8 cellular contexts compared by ENCODE assay signal in the genomic region with DNA sequence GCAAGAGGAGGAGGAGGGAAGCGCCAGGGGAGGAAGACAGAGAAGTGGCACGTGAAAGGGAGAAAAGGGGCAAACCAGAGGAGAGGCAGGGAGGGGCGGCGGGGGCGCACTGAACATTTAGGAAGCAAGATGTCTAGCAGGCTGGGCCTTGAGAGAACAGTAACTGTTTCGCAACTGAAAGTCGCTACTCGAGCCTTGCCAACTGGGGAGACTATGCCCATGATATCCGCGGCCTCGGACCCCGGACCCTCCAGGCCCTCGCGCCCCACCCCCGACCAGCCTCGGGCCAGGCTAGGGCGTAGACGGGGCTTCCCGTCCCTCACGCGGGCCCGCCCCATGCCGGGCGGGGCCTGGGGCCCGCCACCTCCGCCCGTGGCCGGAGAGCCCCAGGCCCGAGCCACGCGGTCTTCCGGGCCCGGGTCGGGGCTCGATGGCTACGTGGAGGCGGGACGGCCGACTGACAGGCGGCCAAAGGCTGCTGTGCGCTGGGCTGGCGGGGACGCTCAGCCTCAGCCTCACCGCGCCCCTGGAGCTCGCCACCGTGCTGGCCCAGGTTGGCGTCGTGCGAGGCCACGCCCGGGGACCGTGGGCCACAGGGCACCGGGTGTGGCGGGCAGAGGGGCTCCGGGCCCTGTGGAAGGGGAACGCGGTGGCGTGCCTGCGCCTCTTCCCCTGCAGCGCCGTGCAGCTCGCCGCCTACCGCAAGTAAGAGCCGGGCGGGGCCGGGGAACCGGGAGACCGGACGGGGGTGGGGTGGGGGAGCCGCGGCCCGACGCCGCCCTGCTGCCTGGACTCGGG. TPM values are rescaled to one million over a fixed set of nuclear protein-coding genes. Genes with fewer than 3 reads are reported as not detected.
A peak's percentile ranks its signal among the peaks of the same experiment; 100 is the strongest.
DNase-seq lines count a peak whose midpoint lies in the region; ATAC-seq and TF ChIP-seq lines count a peak whose summit lies in the region.

A gene (plus strand): TSS at position 363 of the 798 bp plus-strand sequence. CDS start 68 bp downstream, at position 431.

- intact Hi-C loops in lower leg skin (cut with DNase I; ENCODE audit: low total_unique reads) = no loop called here

- H3K9me3 ChIP-seq in DND-41 (ENCODE audit: insufficient read depth, low read length, severe bottlenecking) = no peaks in the 10 kb centered on the region

- TF ChIP-seq CTCF in DND-41 (IDR thresholded peaks at IDR 0.05; ENCODE audit: borderline replicate concordance, extremely low read depth, low read length, poor library complexity, severe bottlenecking) (no peak), HL-60 (IDR thresholded peaks at IDR 0.05; ENCODE audit: insufficient read depth, low read length) (no peak), lower leg skin (IDR thresholded peaks at IDR 0.05) (no peak)

- WGBS in lower leg skin, 2 donors = 0 to 35% methylated on average over 13 to 68 of the region's 77 CpGs

- DNase-seq in DND-41 (no peak), HL-60 (ENCODE audit: low read depth in 1 of 2, low spot score in 1 of 2) (peak; percentile 26 to 33), dermis blood vessel endothelial cell (peak; percentile 19), lower leg skin (ENCODE audit: low spot score in 2 of 2) (peak; percentile 15 to 88), NCI-H2171 treated with DMSO at 0.1 percent for 48 hours (lab: John Stamatoyannopoulos, UW) (no peak)
- DNase-seq in activated CD4-positive, CD25-positive, alpha-beta regulatory T cell (lab: John Stamatoyannopoulos, UW) = peak; percentile 1 to 8 (median 3)
- peak; percentile 43 for DNase-seq in stimulated activated CD8-positive, alpha-beta memory T cell treated with anti-CD3 and anti-CD28 coated beads, Interleukin-4, amount 100 ng/mL, for 48 hours

- H3K27ac ChIP-seq in DND-41 (ENCODE audit: low read length) (no peak within 1 kb of the TSS), HL-60 (replicated peaks) (peak within 1 kb of the TSS; percentile 76)

- no peaks in the 10 kb centered on the region for H3K79me2 ChIP-seq in DND-41 (ENCODE audit: insufficient read depth, low read length)

- H3K4me2 ChIP-seq in DND-41 (ENCODE audit: insufficient read depth, low read length) = no peak within 1 kb of the TSS

- no peaks in the 10 kb centered on the region for H3K36me3 ChIP-seq in DND-41 (ENCODE audit: insufficient read depth, low read length)

- H3K4me3 ChIP-seq in DND-41 (ENCODE audit: low read depth in 1 of 2, low read length in 2 of 2) = no peak within 1 kb of the TSS
- peak within 1 kb of the TSS; percentile 50 for H3K4me3 ChIP-seq in HL-60 (replicated peaks; ENCODE audit: insufficient read depth, low read length)
- H3K4me3 ChIP-seq in lower leg skin (ENCODE audit: low read depth, poor library complexity, severe bottlenecking) = peak within 1 kb of the TSS; percentile 53

- ATAC-seq in DND-41 (ENCODE audit: insufficient read depth, low read depth) (peak; percentile 53; the same call in 2 of the 3 replicates), GM21367 (IDR thresholded peaks at IDR 0.05; ENCODE audit: unreplicated experiment) (peak; percentile 85)

- H3K4me1 ChIP-seq in DND-41 (ENCODE audit: insufficient read depth, low read length) = no peaks in the 10 kb centered on the region

- peaks cover 10% of the 10 kb centered on the region for H3K27me3 ChIP-seq in DND-41 (ENCODE audit: insufficient read depth, low read length, poor library complexity)
- H3K27me3 ChIP-seq in HL-60 (ENCODE audit: insufficient read depth, poor library complexity, severe bottlenecking) = no peaks in the 10 kb centered on the region

- no peaks in the 10 kb centered on the region for H4K20me1 ChIP-seq in DND-41 (ENCODE audit: insufficient read depth, low read length)

- no peak for TF ChIP-seq POLR2A in lower leg skin (IDR thresholded peaks at IDR 0.05)

- no peak within 1 kb of the TSS for H3K9ac ChIP-seq in DND-41 (ENCODE audit: low read depth, low read length)

- no peak within 1 kb of the TSS for H2AFZ ChIP-seq in DND-41 (ENCODE audit: low read depth, low read length)

RNA-seq across cellular contexts. Expression of the gene that starts here (rescaled TPM):
- 22.2 and 22.8 TPM in 2 replicates for total RNA-seq in dermis blood vessel endothelial cell
- 10 to 100 TPM; 28.1 to 44.5 (median 35.9) TPM for total RNA-seq in lower leg skin

Comparison
In these comparisons a context has a peak if more than half of its experiments do, and no peak if none do; other contexts are left out.
1. DNase-seq: peak in HL-60 (2 of 2), activated CD4-positive, CD25-positive, alpha-beta regulatory T cell (4 of 4), dermis blood vessel endothelial cell (single experiment), lower leg skin (2 of 2) and stimulated activated CD8-positive, alpha-beta memory T cell treated with anti-CD3 and anti-CD28 coated beads, Interleukin-4, amount 100 ng/mL, for 48 hours (single experiment); none in DND-41 (single experiment) and NCI-H2171 treated with DMSO at 0.1 percent for 48 hours (single experiment).
2. H3K4me3 ChIP-seq: peak in HL-60 (single experiment) and lower leg skin (single experiment); none in DND-41 (0 of 2).